In genomic region chr17:42577532-42578281, GRCh38 we compare ENCODE assay signal across 8 cellular contexts. TPM values are rescaled to one million over a fixed set of nuclear protein-coding genes. Genes with fewer than 3 reads are reported as not detected.
DNase-seq lines count a peak whose midpoint lies in the region; ATAC-seq, FAIRE-seq and TF ChIP-seq lines count a peak whose summit lies in the region.

PSMC3IP (minus strand) TSS chr17:42577729; CDS start chr17:42577686, 43 bp downstream.

- no peaks in the 10 kb centered on the region for H3K9me2 ChIP-seq in DOHH2 (replicated peaks; ENCODE audit: control insufficient read depth, low read length)

- ATAC-seq in GM21737 (IDR thresholded peaks at IDR 0.05; ENCODE audit: unreplicated experiment) = peak; percentile 59

- H3K4me3 ChIP-seq in DOHH2 (ENCODE audit: low read length) (peak within 1 kb of the TSS; percentile 89), esophagus muscularis mucosa (peak within 1 kb of the TSS; percentile 61 to 73 (median 70)), muscle layer of duodenum (ENCODE audit: low read depth in 1 of 2, low read length in 2 of 2) (peak within 1 kb of the TSS; percentile 89 to 93)

- 1% methylated on average over 40 of the region's 52 CpGs for WGBS in esophagus muscularis mucosa

- H4K20me1 ChIP-seq in DOHH2 (ENCODE audit: control insufficient read depth, insufficient read depth, low read depth, low read length) = peaks cover 3% of the 10 kb centered on the region; the same call in 1 of the 2 replicates

- no peak for TF ChIP-seq EP300 in esophagus muscularis mucosa (IDR thresholded peaks at IDR 0.05)

- intact Hi-C loops in esophagus muscularis mucosa (cut with DNase I) = loop anchor here (2.0 kb wide), 1 partner anchor 101 kb away; no protein-coding TSS in a partner anchor

- H3K9me3 ChIP-seq in DOHH2 (ENCODE audit: control insufficient read depth, insufficient read depth, low read length) (no peaks in the 10 kb centered on the region), esophagus muscularis mucosa (no peaks in the 10 kb centered on the region), muscle layer of duodenum (ENCODE audit: control insufficient read depth in 1 of 2, low read length in 2 of 2) (no peaks in the 10 kb centered on the region)

- peaks cover 13% of the 10 kb centered on the region for H3F3A ChIP-seq in DOHH2 (ENCODE audit: control insufficient read depth, insufficient read depth)

- H3K4me2 ChIP-seq in DOHH2 (ENCODE audit: low read length) = peak within 1 kb of the TSS; percentile 66

- TF ChIP-seq CTCF in DOHH2 (IDR thresholded peaks at IDR 0.05; ENCODE audit: low read depth, low read length, poor library complexity, severe bottlenecking) = peak; percentile 42
- peak in 2 of 3 experiments; percentile 33 to 47 for TF ChIP-seq CTCF in esophagus muscularis mucosa (IDR thresholded peaks at IDR 0.05)

- H3K36me3 ChIP-seq in DOHH2 (ENCODE audit: control insufficient read depth, low read length) (peaks cover 76% of the 10 kb centered on the region), esophagus muscularis mucosa (peaks cover 36 to 62% (median 54%) of the 10 kb centered on the region in 4 donors), muscle layer of duodenum (ENCODE audit: control insufficient read depth in 1 of 2, insufficient read depth in 2 of 2, low read length in 2 of 2) (peaks cover 42 to 44% of the 10 kb centered on the region in 2 donors)

- peaks cover 47% of the 10 kb centered on the region for H3K79me2 ChIP-seq in DOHH2 (ENCODE audit: control insufficient read depth, low read length)

- DNase-seq in Kasumi-1 (lab: John Stamatoyannopoulos, UW) (peak; percentile 96), RCC 7860 (ENCODE audit: low spot score) (peak; percentile 90), esophagus muscularis mucosa (ENCODE audit: extremely low spot score) (peak; percentile 99)
- peak; percentile 97 for DNase-seq in activated T-cell treated with anti-CD3 and anti-CD28 coated beads, Interleukin-2, amount 50 U/mL, for 48 hours
- DNase-seq in stimulated activated CD8-positive, alpha-beta memory T cell treated with anti-CD3 and anti-CD28 coated beads, Interleukin-7, amount 100 ng/mL, for 24 hours (ENCODE audit: low read depth) = peak; percentile 89

- peak; percentile 58 for FAIRE-seq in RCC 7860 (lab: Jason Lieb, UNC)

- H3K4me1 ChIP-seq in DOHH2 (ENCODE audit: control insufficient read depth, low read length) (peaks cover 35% of the 10 kb centered on the region), esophagus muscularis mucosa (peaks cover 20 to 28% (median 24%) of the 10 kb centered on the region in 4 donors), muscle layer of duodenum (ENCODE audit: control insufficient read depth in 1 of 2, insufficient read depth in 2 of 2, low read length in 2 of 2) (peaks cover 12 to 15% of the 10 kb centered on the region in 2 donors)

- H3K27ac ChIP-seq in DOHH2 (ENCODE audit: low read depth, low read length) (peak within 1 kb of the TSS; percentile 81), esophagus muscularis mucosa (replicated peaks in 1 of 4) (peak within 1 kb of the TSS; percentile 84 to 91 (median 88)), muscle layer of duodenum (ENCODE audit: low read length) (peak within 1 kb of the TSS; percentile 93)

- peak; percentile 20 for TF ChIP-seq POLR2A in esophagus muscularis mucosa (IDR thresholded peaks at IDR 0.05; ENCODE audit: low read depth)

- H3K27me3 ChIP-seq in DOHH2 (ENCODE audit: control insufficient read depth, low read length) (no peaks in the 10 kb centered on the region), esophagus muscularis mucosa (no peaks in the 10 kb centered on the region), muscle layer of duodenum (ENCODE audit: low read depth, low read length) (no peaks in the 10 kb centered on the region)

RNA-seq across cellular contexts. Expression of gene PSMC3IP, which starts in this region (rescaled TPM):
- total RNA-seq in esophagus muscularis mucosa = 1 to 10 TPM; 2.2 to 5.0 (median 4.2) TPM

Comparison
In these comparisons a context has a peak if more than half of its experiments do, and no peak if none do; other contexts are left out.
1. Peak in every context shown above with its lines: DNase-seq, ATAC-seq, H3K4me3 ChIP-seq and H3K27ac ChIP-seq.